Comparison of ENCODE assay signal across 8 cellular contexts in genomic region chr17:19753049-19753444, GRCh38. TPM values are rescaled to one million over a fixed set of nuclear protein-coding genes. Genes with fewer than 3 reads are reported as not detected.
A peak's percentile ranks its signal among the peaks of the same experiment; 100 is the strongest.
DNase-seq lines count a peak whose midpoint lies in the region; ATAC-seq, FAIRE-seq and TF ChIP-seq lines count a peak whose summit lies in the region.

No MANE protein-coding gene starts in this region.

- ATAC-seq in WTC11, result no peak

- no peak for FAIRE-seq in D721Med (lab: Jason Lieb, UNC)

- no peak for TF ChIP-seq CTCF in neural crest cell (conservative IDR thresholded peaks at IDR 0.05)
- TF ChIP-seq CTCF in WTC11 (IDR thresholded peaks at IDR 0.05), result no peak
- no peak for TF ChIP-seq CTCF in D721Med (IDR thresholded peaks at IDR 0.05; ENCODE audit: insufficient read depth, missing control alignments)

- CTCF ChIA-PET in WTC11 (lab: Charles Lee), result interaction anchor here (0.9 to 2.6 kb wide), 7 partner anchors 8 to 390 kb away, joined by 3 to 23 read pairs (median 6); partner anchors contain the start of gene B9D1

- no peak overlapping the region for H3K4me3 Mint-ChIP-seq in neural crest cell
- H3K4me3 Mint-ChIP-seq in WTC11, result no peak overlapping the region

- H3K9me3 Mint-ChIP-seq in neural crest cell (no peaks in the 10 kb centered on the region), WTC11 (no peaks in the 10 kb centered on the region)

- H3K36me3 Mint-ChIP-seq in neural crest cell (ENCODE audit: low read depth) (no peaks in the 10 kb centered on the region), WTC11 (no peaks in the 10 kb centered on the region)

- H3K27me3 Mint-ChIP-seq in neural crest cell (ENCODE audit: low read depth) (no peaks in the 10 kb centered on the region), WTC11 (ENCODE audit: low read depth) (peaks cover 2% of the 10 kb centered on the region; the same call in 1 of the 2 replicates)

- POLR2A ChIA-PET in WTC11 (lab: Charles Lee), result no interaction called here

- peak overlapping the region; percentile 62 for H3K27ac Mint-ChIP-seq in neural crest cell (ENCODE audit: unreplicated experiment)
- H3K27ac Mint-ChIP-seq in WTC11, result no peak overlapping the region

- peak; percentile 96 for DNase-seq in Daoy (ENCODE audit: low read depth)
- DNase-seq in NOMO-1 treated with dmso at 0.1 percent for 144 hours (lab: John Stamatoyannopoulos, UW; ENCODE audit: unreplicated experiment), result peak; percentile 58
- DNase-seq in epidermal melanocyte (ENCODE audit: insufficient read length, low spot score), result peak; percentile 51
- no peak for DNase-seq in neural crest cell (ENCODE audit: low read depth, low spot score)
- no peak for DNase-seq in WTC11 (ENCODE audit: low spot score)
- DNase-seq in D721Med (ENCODE audit: insufficient read length, low spot score), result no peak
- no peak for DNase-seq in HuH-7 (ENCODE audit: low spot score)
- no peak for DNase-seq in activated T-cell treated with anti-CD3 and anti-CD28 coated beads, Interleukin-2, amount 50 U/mL, for 48 hours

- H3K4me1 Mint-ChIP-seq in neural crest cell (no peaks in the 10 kb centered on the region), WTC11 (peaks cover 14% of the 10 kb centered on the region)

TF ChIP-seq in WTC11, 78 proteins besides CTCF, POLR2A, EP300 and RAD21:
- TF ChIP-seq, protein P1, sequence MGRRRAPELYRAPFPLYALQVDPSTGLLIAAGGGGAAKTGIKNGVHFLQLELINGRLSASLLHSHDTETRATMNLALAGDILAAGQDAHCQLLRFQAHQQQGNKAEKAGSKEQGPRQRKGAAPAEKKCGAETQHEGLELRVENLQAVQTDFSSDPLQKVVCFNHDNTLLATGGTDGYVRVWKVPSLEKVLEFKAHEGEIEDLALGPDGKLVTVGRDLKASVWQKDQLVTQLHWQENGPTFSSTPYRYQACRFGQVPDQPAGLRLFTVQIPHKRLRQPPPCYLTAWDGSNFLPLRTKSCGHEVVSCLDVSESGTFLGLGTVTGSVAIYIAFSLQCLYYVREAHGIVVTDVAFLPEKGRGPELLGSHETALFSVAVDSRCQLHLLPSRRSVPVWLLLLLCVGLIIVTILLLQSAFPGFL (CRISPR knock-in tag; IDR thresholded peaks at IDR 0.05; ENCODE audit: borderline replicate concordance), result no peak
- TF ChIP-seq CBFB (CRISPR knock-in tag; IDR thresholded peaks at IDR 0.05; ENCODE audit: low read depth) (no peak), ZNF425 (CRISPR knock-in tag; conservative IDR thresholded peaks at IDR 0.05) (no peak), MXD4 (CRISPR knock-in tag; IDR thresholded peaks at IDR 0.05; ENCODE audit: borderline replicate concordance) (no peak), FOXK1 (CRISPR knock-in tag; IDR thresholded peaks at IDR 0.05) (no peak), E2F5 (CRISPR knock-in tag; IDR thresholded peaks at IDR 0.05) (no peak)
TF ChIP-seq in WTC11: peak in this region for 0.

RNA-seq across cellular contexts. Expression of gene ALDH3A1, which starts 4.9 kb away (rescaled TPM):
- 1.4 TPM in 1 of 2 replicates, not detected in the other for total RNA-seq in Daoy (2014; rRNA removed; shearing (Covaris generic))
- total RNA-seq in neural crest cell (0.64 TPM in 1 of 2 replicates, not detected in the other), WTC11 (2021) (0.35 to 1.1 TPM (median 0.53 TPM) in 3 replicates)

RNA-seq across cellular contexts. Expression of gene SLC47A2, which starts 36.7 kb away (rescaled TPM):
- total RNA-seq in Daoy (2014; rRNA removed; shearing (Covaris generic)), result not detected in 2 replicates
- total RNA-seq in neural crest cell (not detected in 2 replicates), WTC11 (2021) (not detected in 3 replicates)

Comparison
In these comparisons a context has a peak if more than half of its experiments do, and no peak if none do; other contexts are left out.
1. DNase-seq: peak in Daoy (single experiment), NOMO-1 treated with dmso at 0.1 percent for 144 hours (single experiment) and epidermal melanocyte (single experiment); none in neural crest cell (single experiment), WTC11 (single experiment), D721Med (single experiment), HuH-7 (single experiment) and activated T-cell treated with anti-CD3 and anti-CD28 coated beads, Interleukin-2, amount 50 U/mL, for 48 hours (0 of 2).